ENCODE assay signal across 8 cellular contexts in genomic region chr2:136736236-136736635, GRCh38. TPM values are rescaled to one million over a fixed set of nuclear protein-coding genes. Genes with fewer than 3 reads are reported as not detected.
"Had no signal": no experiment of that assay in that cellular context is flagged by ENCODE, and none has a peak within 500 bp of the region (broad histone marks: within the 10 kb centered on the region; RNA-seq: fewer than 3 reads in every experiment).

No MANE protein-coding gene starts in this region.

- H2AFZ ChIP-seq: GM23248 had no signal

- H3K27ac ChIP-seq: GM23248, HL-60 had no signal

- FAIRE-seq: H54 had no signal

- H3K9ac ChIP-seq: GM23248 had no signal

- DNase-seq: GM23248, GOT3, H9, HCEC 1CT, KG1 had no signal

- H3K4me3 ChIP-seq: GM23248 had no signal

RNA-seq across cellular contexts. Expression of gene THSD7B, which starts 29.1 kb away (rescaled TPM):
- total RNA-seq: GM23248 had no signal
- polyA plus RNA-seq: IgD-negative memory B cell had no signal
